ENCODE assay signal across 12 cellular contexts in the genomic region with DNA sequence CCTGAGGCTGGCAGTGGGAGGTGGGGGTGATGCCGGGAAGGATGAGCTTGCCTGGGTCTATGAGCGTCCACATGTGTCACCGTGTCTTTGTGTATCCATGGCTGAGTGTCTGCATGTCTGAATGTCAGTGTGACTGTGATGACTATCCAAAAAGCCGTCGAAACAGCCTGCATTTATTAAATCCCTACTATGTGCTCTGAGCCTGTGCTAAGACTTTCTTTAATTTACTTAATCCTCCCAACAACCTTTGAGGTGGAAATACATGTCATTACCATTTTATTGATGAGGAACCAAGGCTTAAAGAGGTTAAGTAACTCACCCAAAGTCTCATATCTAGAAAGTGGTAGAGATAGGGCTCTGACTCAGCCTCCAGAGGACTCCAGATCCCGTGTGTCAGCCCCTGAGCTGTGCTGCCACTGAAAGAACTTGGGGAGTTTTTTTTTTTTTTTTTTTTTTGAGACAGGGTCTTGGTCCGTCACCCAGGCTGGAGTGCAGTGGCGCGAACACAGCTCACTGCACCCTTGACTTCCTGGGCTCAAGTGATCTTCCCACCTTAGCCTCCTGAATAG. TPM values are rescaled to one million over a fixed set of nuclear protein-coding genes. Genes with fewer than 3 reads are reported as not detected.
DNase-seq lines count a peak whose midpoint lies in the region; ATAC-seq and TF ChIP-seq lines count a peak whose summit lies in the region.
"Had no signal": no experiment of that assay in that cellular context is flagged by ENCODE, and none has a peak within 500 bp of the region (broad histone marks: within the 10 kb centered on the region; RNA-seq: fewer than 3 reads in every experiment).

No MANE protein-coding gene starts in this region.

- H3K4me1 ChIP-seq in GM23338 (ENCODE audit: insufficient read depth) (peaks cover 58% of the 10 kb centered on the region), hepatocyte (ENCODE audit: insufficient read depth) (peaks cover 54% of the 10 kb centered on the region), stomach (peaks cover 14 to 67% (median 38%) of the 10 kb centered on the region in 4 donors)

- intact Hi-C loops in stomach (cut with DNase I; ENCODE audit: low total_unique reads) = no loop called here

- H3K27me3 Mint-ChIP-seq in GM23338 (ENCODE audit: insufficient read depth, low read depth, poor library complexity) = peaks cover 41% of the 10 kb centered on the region

- no peak for TF ChIP-seq CTCF in GM23338 (conservative IDR thresholded peaks at IDR 0.05; ENCODE audit: low read depth in 2 of 2)
- no peak for TF ChIP-seq CTCF in hepatocyte (IDR thresholded peaks at IDR 0.05; ENCODE audit: poor library complexity)
- TF ChIP-seq CTCF in stomach (IDR thresholded peaks at IDR 0.05) = no peak

- WGBS in hepatocyte (ENCODE audit: low lambda C conversion rate, missing lambda C conversion rate) = 63% methylated on average over 9 of the region's 9 CpGs
- WGBS in stomach, 5 donors = 68 to 82% (median 80%) methylated on average over 9 of the region's 9 CpGs

- no peak overlapping the region for H3K4me3 Mint-ChIP-seq in GM23338
- H3K4me3 Mint-ChIP-seq: stimulated activated naive CD8-positive, alpha-beta T cell treated with anti-CD3 and anti-CD28 coated beads, Interleukin-15, Interleukin-2, amounts not matched to agents 100 ng/mL and 50 ng/mL, for 24 hours had no signal

- TF ChIP-seq EP300 in stomach (IDR thresholded peaks at IDR 0.05) = no peak

- H3K9ac ChIP-seq in SK-N-MC (ENCODE audit: insufficient read length) = no peak overlapping the region

- ATAC-seq in GM23338 (no peak), HG02798 (IDR thresholded peaks at IDR 0.05; ENCODE audit: poor library complexity, unreplicated experiment) (no peak), HG03342 (IDR thresholded peaks at IDR 0.05; ENCODE audit: unreplicated experiment) (no peak), HG03280 (IDR thresholded peaks at IDR 0.05; ENCODE audit: unreplicated experiment) (no peak)
- ATAC-seq: body of pancreas, psoas muscle had no signal

- no peak for TF ChIP-seq POLR2A in stomach (IDR thresholded peaks at IDR 0.05)

- H3K9me2 ChIP-seq in GM23338 (ENCODE audit: insufficient read depth) (no peaks in the 10 kb centered on the region), hepatocyte (replicated peaks; ENCODE audit: insufficient read depth) (no peaks in the 10 kb centered on the region)

- H3K9me3 Mint-ChIP-seq in GM23338 = peaks cover 1% of the 10 kb centered on the region; the same call in 2 of the 3 replicates
- H3K9me3 Mint-ChIP-seq: activated T-helper 2 cell treated with anti-CD3 and anti-CD28 coated beads, Interferon-gamma antibody, Interleukin-2, Interleukin-4, amounts not matched to agents 10 μg/mL and 5 μg/mL and 100 μg/mL, durations not matched to agents 14 hours and 24 hours and 36 hours; stimulated activated naive CD8-positive, alpha-beta T cell treated with anti-CD3 and anti-CD28 coated beads, Interleukin-15, Interleukin-2, amounts not matched to agents 100 ng/mL and 50 ng/mL, for 24 hours had no signal

- H3K9me3 ChIP-seq in SK-N-MC (ENCODE audit: low read depth, low read length) = no peaks in the 10 kb centered on the region
- H3K9me3 ChIP-seq in hepatocyte (ENCODE audit: low read depth) = no peaks in the 10 kb centered on the region
- H3K9me3 ChIP-seq in stomach = no peaks in the 10 kb centered on the region
- H3K9me3 ChIP-seq: body of pancreas, psoas muscle had no signal

- peaks cover 38% of the 10 kb centered on the region for H3F3A ChIP-seq in GM23338 (replicated peaks; ENCODE audit: low read depth)

- H3K79me2 ChIP-seq in GM23338 (replicated peaks; ENCODE audit: insufficient read depth) (peaks cover 63% of the 10 kb centered on the region), hepatocyte (peaks cover 8% of the 10 kb centered on the region)

- H3K36me3 ChIP-seq in GM23338 (ENCODE audit: insufficient read depth) (no peaks in the 10 kb centered on the region), SK-N-MC (ENCODE audit: insufficient read depth, low read length) (no peaks in the 10 kb centered on the region), hepatocyte (replicated peaks; ENCODE audit: insufficient read depth, low read depth) (no peaks in the 10 kb centered on the region), stomach (no peaks in the 10 kb centered on the region)

- H3K4me3 ChIP-seq in GM23338 (no peak overlapping the region), SK-N-MC (no peak overlapping the region), hepatocyte (no peak overlapping the region), stomach (no peak overlapping the region)
- H3K4me3 ChIP-seq: body of pancreas, psoas muscle had no signal

- peak overlapping the region; percentile 84 for H3K27ac ChIP-seq in GM23338 (ENCODE audit: low read depth)
- H3K27ac ChIP-seq in SK-N-MC = peak overlapping the region; percentile 65
- peak overlapping the region; percentile 42 for H3K27ac ChIP-seq in hepatocyte
- peak overlapping the region in 4 of 5 donors; percentile 9 to 53 (median 34) for H3K27ac ChIP-seq in stomach
- H3K27ac ChIP-seq: psoas muscle had no signal

- H3K4me2 ChIP-seq in GM23338 (peak overlapping the region; percentile 58), hepatocyte (no peak overlapping the region)

- peaks cover 22% of the 10 kb centered on the region for H3K36me3 Mint-ChIP-seq in GM23338 (ENCODE audit: low read depth)

- no peaks in the 10 kb centered on the region for H3K27me3 ChIP-seq in GM23338 (ENCODE audit: insufficient read depth)
- peaks cover 3% of the 10 kb centered on the region for H3K27me3 ChIP-seq in hepatocyte
- H3K27me3 ChIP-seq in stomach = peaks cover 0 to 20% (median 0%) of the 10 kb centered on the region in 3 donors
- H3K27me3 ChIP-seq: body of pancreas had no signal

- DNase-seq in GM23338 (ENCODE audit: low spot score) = no peak
- DNase-seq in SK-N-MC (ENCODE audit: low read depth, low spot score) = no peak
- DNase-seq in hepatocyte (ENCODE audit: low spot score) = no peak
- DNase-seq in stomach = no peak
- DNase-seq: activated CD4-positive, alpha-beta T cell treated with anti-CD3 and anti-CD28 coated beads, Interleukin-2, amount 50 U/mL, for 1 hour; body of pancreas; psoas muscle had no signal

- no peak overlapping the region for H2AFZ ChIP-seq in GM23338
- H2AFZ ChIP-seq in hepatocyte = no peak overlapping the region

- peaks cover 55% of the 10 kb centered on the region for H3K4me1 Mint-ChIP-seq in GM23338

- H4K20me1 ChIP-seq in GM23338 (replicated peaks; ENCODE audit: insufficient read depth) (no peaks in the 10 kb centered on the region), hepatocyte (ENCODE audit: insufficient read depth, poor library complexity, severe bottlenecking) (peaks cover 4% of the 10 kb centered on the region)

- peak overlapping the region; percentile 62; the same call in 1 of the 2 replicates for H3K27ac Mint-ChIP-seq in GM23338
- H3K27ac Mint-ChIP-seq: activated T-helper 2 cell treated with anti-CD3 and anti-CD28 coated beads, Interferon-gamma antibody, Interleukin-2, Interleukin-4, amounts not matched to agents 10 μg/mL and 5 μg/mL and 100 μg/mL, durations not matched to agents 14 hours and 24 hours and 36 hours; stimulated activated naive CD8-positive, alpha-beta T cell treated with anti-CD3 and anti-CD28 coated beads, Interleukin-15, Interleukin-2, amounts not matched to agents 100 ng/mL and 50 ng/mL, for 24 hours had no signal

TF ChIP-seq in GM23338, 12 proteins besides CTCF, POLR2A, EP300 and RAD21 (continues in another document):
- TF ChIP-seq ZNF331 (CRISPR knock-in tag; IDR thresholded peaks at IDR 0.05; ENCODE audit: low read depth) = no peak
- TF ChIP-seq ZNF114 (CRISPR knock-in tag; IDR thresholded peaks at IDR 0.05) = no peak
- TF ChIP-seq, protein P1, sequence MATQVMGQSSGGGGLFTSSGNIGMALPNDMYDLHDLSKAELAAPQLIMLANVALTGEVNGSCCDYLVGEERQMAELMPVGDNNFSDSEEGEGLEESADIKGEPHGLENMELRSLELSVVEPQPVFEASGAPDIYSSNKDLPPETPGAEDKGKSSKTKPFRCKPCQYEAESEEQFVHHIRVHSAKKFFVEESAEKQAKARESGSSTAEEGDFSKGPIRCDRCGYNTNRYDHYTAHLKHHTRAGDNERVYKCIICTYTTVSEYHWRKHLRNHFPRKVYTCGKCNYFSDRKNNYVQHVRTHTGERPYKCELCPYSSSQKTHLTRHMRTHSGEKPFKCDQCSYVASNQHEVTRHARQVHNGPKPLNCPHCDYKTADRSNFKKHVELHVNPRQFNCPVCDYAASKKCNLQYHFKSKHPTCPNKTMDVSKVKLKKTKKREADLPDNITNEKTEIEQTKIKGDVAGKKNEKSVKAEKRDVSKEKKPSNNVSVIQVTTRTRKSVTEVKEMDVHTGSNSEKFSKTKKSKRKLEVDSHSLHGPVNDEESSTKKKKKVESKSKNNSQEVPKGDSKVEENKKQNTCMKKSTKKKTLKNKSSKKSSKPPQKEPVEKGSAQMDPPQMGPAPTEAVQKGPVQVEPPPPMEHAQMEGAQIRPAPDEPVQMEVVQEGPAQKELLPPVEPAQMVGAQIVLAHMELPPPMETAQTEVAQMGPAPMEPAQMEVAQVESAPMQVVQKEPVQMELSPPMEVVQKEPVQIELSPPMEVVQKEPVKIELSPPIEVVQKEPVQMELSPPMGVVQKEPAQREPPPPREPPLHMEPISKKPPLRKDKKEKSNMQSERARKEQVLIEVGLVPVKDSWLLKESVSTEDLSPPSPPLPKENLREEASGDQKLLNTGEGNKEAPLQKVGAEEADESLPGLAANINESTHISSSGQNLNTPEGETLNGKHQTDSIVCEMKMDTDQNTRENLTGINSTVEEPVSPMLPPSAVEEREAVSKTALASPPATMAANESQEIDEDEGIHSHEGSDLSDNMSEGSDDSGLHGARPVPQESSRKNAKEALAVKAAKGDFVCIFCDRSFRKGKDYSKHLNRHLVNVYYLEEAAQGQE (IDR thresholded peaks at IDR 0.05; ENCODE audit: unreplicated experiment) = no peak
- TF ChIP-seq POLR2AphosphoS5 (IDR thresholded peaks at IDR 0.05; ENCODE audit: low read depth) = no peak
- no peak for TF ChIP-seq NANOG (IDR thresholded peaks at IDR 0.05; ENCODE audit: borderline replicate concordance)
- TF ChIP-seq JUNB (IDR thresholded peaks at IDR 0.05; ENCODE audit: unreplicated experiment) = no peak
- TF ChIP-seq, protein P2, sequence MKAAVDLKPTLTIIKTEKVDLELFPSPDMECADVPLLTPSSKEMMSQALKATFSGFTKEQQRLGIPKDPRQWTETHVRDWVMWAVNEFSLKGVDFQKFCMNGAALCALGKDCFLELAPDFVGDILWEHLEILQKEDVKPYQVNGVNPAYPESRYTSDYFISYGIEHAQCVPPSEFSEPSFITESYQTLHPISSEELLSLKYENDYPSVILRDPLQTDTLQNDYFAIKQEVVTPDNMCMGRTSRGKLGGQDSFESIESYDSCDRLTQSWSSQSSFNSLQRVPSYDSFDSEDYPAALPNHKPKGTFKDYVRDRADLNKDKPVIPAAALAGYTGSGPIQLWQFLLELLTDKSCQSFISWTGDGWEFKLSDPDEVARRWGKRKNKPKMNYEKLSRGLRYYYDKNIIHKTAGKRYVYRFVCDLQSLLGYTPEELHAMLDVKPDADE (IDR thresholded peaks at IDR 0.05) = no peak

RNA-seq across cellular contexts. Expression of a gene that starts 20.0 kb away (rescaled TPM):
- total RNA-seq in GM23338 (2014; rRNA removed; shearing (Covaris generic)) = 116 and 150 TPM in 2 replicates
- polyA plus RNA-seq in GM23338 (2016; fragmentation: Nextera tagmentation; extraction: Ambion mirVana) (21.4 and 24.1 TPM in 2 replicates), hepatocyte (30.0 and 32.8 TPM in 2 replicates), stomach (10 to 100 TPM in 1 of 3 donors, 1 to 10 TPM in 2; 4.0 to 18.8 (median 6.6) TPM)
- total RNA-seq in hepatocyte (7.3 and 16.0 TPM in 2 replicates), stomach (10 to 100 TPM; 23.9 to 55.5 (median 30.1) TPM)
